Comparison of ENCODE assay signal across 1 cellular context in genomic region chr5:34915139-34915855, GRCh38.
TF ChIP-seq lines count a peak whose summit lies in the region.

Gene BRIX1, plus strand, starts transcription at chr5:34915711. Its CDS starts 28 bp downstream, at chr5:34915739.
Gene RAD1, minus strand, starts transcription at chr5:34915504. Its CDS starts 612 bp downstream, at chr5:34914892.

TF ChIP-seq in HepG2, 621 proteins besides CTCF, POLR2A, EP300 and RAD21 (continued from another document and continues in another):
- TF ChIP-seq USF2 (IDR thresholded peaks at IDR 0.05; ENCODE audit: low read depth, low read length): no peak
- TF ChIP-seq USF2 (CRISPR knock-in tag; IDR thresholded peaks at IDR 0.05; ENCODE audit: borderline replicate concordance): no peak
- peak; percentile 56; the same call in 1 of the 2 replicates for TF ChIP-seq ZSCAN29 (CRISPR knock-in tag; conservative IDR thresholded peaks at IDR 0.05)
- TF ChIP-seq KDM5A (IDR thresholded peaks at IDR 0.05; ENCODE audit: borderline replicate concordance, low read length): peak; percentile 85; the same call in 1 of the 2 replicates
- TF ChIP-seq ZNF570 (CRISPR knock-in tag; IDR thresholded peaks at IDR 0.05; ENCODE audit: borderline replicate concordance): no peak
- 0 out of 2 replicates have a peak, but pooled peaks have one; percentile 40 for TF ChIP-seq SNAPC4 (CRISPR knock-in tag; IDR thresholded peaks at IDR 0.05)
- 0 out of 2 replicates have a peak, but pooled peaks have one; percentile 29 for TF ChIP-seq MLLT10 (CRISPR knock-in tag; IDR thresholded peaks at IDR 0.05)
- no peak for TF ChIP-seq ZNF234 (CRISPR knock-in tag; conservative IDR thresholded peaks at IDR 0.05)
- 0 out of 2 replicates have a peak, but pooled peaks have one; percentile 75 for TF ChIP-seq IRF9 (CRISPR knock-in tag; IDR thresholded peaks at IDR 0.05; ENCODE audit: borderline replicate concordance)
- no peak; the same call in 1 of the 2 replicates for TF ChIP-seq MAF1 (CRISPR knock-in tag; IDR thresholded peaks at IDR 0.05; ENCODE audit: borderline replicate concordance)
- TF ChIP-seq NRL (CRISPR knock-in tag; IDR thresholded peaks at IDR 0.05; ENCODE audit: borderline replicate concordance): no peak
- no peak for TF ChIP-seq ETS1 (CRISPR knock-in tag; IDR thresholded peaks at IDR 0.05)
- peak; percentile 69 for TF ChIP-seq AGO2 (optimal IDR thresholded peaks at IDR 0.05; ENCODE audit: low read depth, low read length)
- 0 out of 2 replicates have a peak, but pooled peaks have one; percentile 15 for TF ChIP-seq GFI1 (CRISPR knock-in tag; IDR thresholded peaks at IDR 0.05; ENCODE audit: borderline replicate concordance)
- TF ChIP-seq SNAPC2 (CRISPR knock-in tag; IDR thresholded peaks at IDR 0.05): 0 out of 2 replicates have a peak, but pooled peaks have one; percentile 23
- no peak for TF ChIP-seq HOXA9 (CRISPR knock-in tag; IDR thresholded peaks at IDR 0.05; ENCODE audit: borderline replicate concordance)
- TF ChIP-seq ZNF446 (CRISPR knock-in tag; IDR thresholded peaks at IDR 0.05): no peak; the same call in 1 of the 2 replicates
- peak; percentile 89; the same call in 1 of the 2 replicates for TF ChIP-seq ELK4 (CRISPR knock-in tag; IDR thresholded peaks at IDR 0.05; ENCODE audit: borderline replicate concordance)
- peak; percentile 89 for TF ChIP-seq REPIN1 (CRISPR knock-in tag; IDR thresholded peaks at IDR 0.05; ENCODE audit: borderline replicate concordance, low read depth)
- no peak for TF ChIP-seq RAD51 (IDR thresholded peaks at IDR 0.05; ENCODE audit: borderline replicate concordance)
- TF ChIP-seq ZFP62 (CRISPR knock-in tag; IDR thresholded peaks at IDR 0.05): no peak
- TF ChIP-seq MLX (CRISPR knock-in tag; IDR thresholded peaks at IDR 0.05): no peak
- TF ChIP-seq ZSCAN21 (CRISPR knock-in tag; IDR thresholded peaks at IDR 0.05; ENCODE audit: borderline replicate concordance): no peak; the same call in 1 of the 2 replicates
- TF ChIP-seq HOMEZ (CRISPR knock-in tag; IDR thresholded peaks at IDR 0.05; ENCODE audit: low read depth): no peak
- no peak for TF ChIP-seq TERF1 (CRISPR knock-in tag; IDR thresholded peaks at IDR 0.05)
- TF ChIP-seq TSC22D2 (CRISPR knock-in tag; IDR thresholded peaks at IDR 0.05; ENCODE audit: borderline replicate concordance): no peak
- no peak for TF ChIP-seq SOX5 (CRISPR knock-in tag; IDR thresholded peaks at IDR 0.05; ENCODE audit: borderline replicate concordance)
- no peak for TF ChIP-seq ZNF597 (CRISPR knock-in tag; IDR thresholded peaks at IDR 0.05)
- TF ChIP-seq RBAK (CRISPR knock-in tag; IDR thresholded peaks at IDR 0.05): no peak; the same call in 1 of the 2 replicates
- no peak for TF ChIP-seq ZBTB37 (CRISPR knock-in tag; IDR thresholded peaks at IDR 0.05)
- TF ChIP-seq PAXIP1 (CRISPR knock-in tag; conservative IDR thresholded peaks at IDR 0.05): peak; percentile 54; the same call in 1 of the 2 replicates
- peak; percentile 92 for TF ChIP-seq TFDP1 (CRISPR knock-in tag; IDR thresholded peaks at IDR 0.05; ENCODE audit: borderline replicate concordance)
